8 cellular contexts compared by ENCODE assay signal in genomic region chr11:67400251-67400941, GRCh38. TPM values are rescaled to one million over a fixed set of nuclear protein-coding genes. Genes with fewer than 3 reads are reported as not detected.
A peak's percentile ranks its signal among the peaks of the same experiment; 100 is the strongest.
DNase-seq lines count a peak whose midpoint lies in the region; ATAC-seq and TF ChIP-seq lines count a peak whose summit lies in the region.

No MANE protein-coding gene starts in this region.

- no peaks in the 10 kb centered on the region for H3K9me3 Mint-ChIP-seq in CD14-positive monocyte
- no peaks in the 10 kb centered on the region for H3K9me3 Mint-ChIP-seq in endothelial cell (ENCODE audit: unreplicated experiment)
- no peaks in the 10 kb centered on the region for H3K9me3 Mint-ChIP-seq in neural crest cell

- CTCF ChIA-PET in RWPE1 (lab: Yijun Ruan, JAX): interaction anchor here (0.5 to 1.8 kb wide), 8 partner anchors 8 to 546 kb away, joined by 4 to 13 read pairs (median 6); partner anchors contain the start of genes CABP4, RAD9A and RPS6KB2

- H3K27ac Mint-ChIP-seq in CD14-positive monocyte: peak overlapping the region; percentile 23 to 74 (median 67)
- peak overlapping the region; percentile 64 for H3K27ac Mint-ChIP-seq in endothelial cell (ENCODE audit: unreplicated experiment)
- H3K27ac Mint-ChIP-seq in neural crest cell (ENCODE audit: unreplicated experiment): peak overlapping the region; percentile 43

- H3K4me3 Mint-ChIP-seq in CD14-positive monocyte (peak overlapping the region; percentile 78 to 87), endothelial cell (ENCODE audit: unreplicated experiment) (peak overlapping the region; percentile 90), neural crest cell (peak overlapping the region; percentile 91)

- H3K27me3 Mint-ChIP-seq in CD14-positive monocyte (ENCODE audit: low read depth in 3 of 3) (no peaks in the 10 kb centered on the region), endothelial cell (ENCODE audit: unreplicated experiment) (peaks cover 10% of the 10 kb centered on the region), neural crest cell (ENCODE audit: low read depth) (no peaks in the 10 kb centered on the region)

- peak overlapping the region; percentile 94 for H3K27ac ChIP-seq in RWPE1

- TF ChIP-seq CTCF in CD14-positive monocyte (IDR thresholded peaks at IDR 0.05): no peak
- no peak for TF ChIP-seq CTCF in RWPE1 (conservative IDR thresholded peaks at IDR 0.05; ENCODE audit: low read depth)
- TF ChIP-seq CTCF in endothelial cell (IDR thresholded peaks at IDR 0.05; ENCODE audit: unreplicated experiment): no peak
- no peak for TF ChIP-seq CTCF in neural crest cell (conservative IDR thresholded peaks at IDR 0.05)

- intact Hi-C loops in CD14-positive monocyte (cut with micrococcal nuclease): loop anchor here in 1 of 2 donors (5.0 kb wide), 1 partner anchor 67 kb away; the partner anchor contains the start of gene TMEM134

- POLR2A ChIA-PET in RWPE1 (lab: Yijun Ruan, JAX; ENCODE audit: low non-redundant PET): interaction anchor here (0.6 to 2.4 kb wide), 3 partner anchors 9 to 68 kb away, joined by 3 to 14 read pairs (median 11); partner anchors contain the start of genes RAD9A and TMEM134

- H3K36me3 Mint-ChIP-seq in CD14-positive monocyte: peaks cover 33 to 44% of the 10 kb centered on the region in 2 donors
- peaks cover 12% of the 10 kb centered on the region for H3K36me3 Mint-ChIP-seq in endothelial cell (ENCODE audit: low read depth, unreplicated experiment)
- no peaks in the 10 kb centered on the region for H3K36me3 Mint-ChIP-seq in neural crest cell (ENCODE audit: low read depth)

- peaks cover 66% of the 10 kb centered on the region for H3K4me1 Mint-ChIP-seq in CD14-positive monocyte
- H3K4me1 Mint-ChIP-seq in endothelial cell (ENCODE audit: unreplicated experiment): peaks cover 41% of the 10 kb centered on the region
- peaks cover 20% of the 10 kb centered on the region for H3K4me1 Mint-ChIP-seq in neural crest cell

- no peak for DNase-seq in CD14-positive monocyte (ENCODE audit: low spot score)
- DNase-seq in RWPE1 (ENCODE audit: low spot score): no peak
- no peak for DNase-seq in endothelial cell (ENCODE audit: low spot score)
- DNase-seq in neural crest cell (ENCODE audit: low read depth, low spot score): no peak
- DNase-seq in middle frontal gyrus (ENCODE audit: extremely low spot score, low spot score): no peak
- DNase-seq in NCI-H1048 (lab: John Stamatoyannopoulos, UW): no peak

- ATAC-seq in HG02852 (IDR thresholded peaks at IDR 0.05; ENCODE audit: unreplicated experiment) (no peak), GM18907 (IDR thresholded peaks at IDR 0.05; ENCODE audit: unreplicated experiment) (no peak)

RNA-seq across cellular contexts. Expression of gene PPP1CA, which starts 1.3 kb away (rescaled TPM):
- polyA plus RNA-seq in CD14-positive monocyte: 100 to 1,000 TPM; 461 to 551 TPM
- total RNA-seq in endothelial cell (ENCODE audit: unreplicated experiment) (249 TPM), neural crest cell (222 and 223 TPM in 2 replicates)

RNA-seq across cellular contexts. Expression of gene TBC1D10C, which starts 3.5 kb away (rescaled TPM):
- 10 to 100 TPM; 68.6 to 72.9 TPM for polyA plus RNA-seq in CD14-positive monocyte
- total RNA-seq in endothelial cell (ENCODE audit: unreplicated experiment) (13.2 TPM), neural crest cell (0.66 and 1.8 TPM in 2 replicates)

RNA-seq across cellular contexts. Expression of gene RAD9A, which starts 8.6 kb away (rescaled TPM):
- polyA plus RNA-seq in CD14-positive monocyte: 1 to 10 TPM; 3.7 to 3.8 TPM
- total RNA-seq in endothelial cell (ENCODE audit: unreplicated experiment): 18.4 TPM
- 46.1 and 49.4 TPM in 2 replicates for total RNA-seq in neural crest cell

RNA-seq across cellular contexts. Expression of gene CARNS1, which starts 15.1 kb away (rescaled TPM):
- polyA plus RNA-seq in CD14-positive monocyte: not detected
- not detected for total RNA-seq in endothelial cell (ENCODE audit: unreplicated experiment)
- total RNA-seq in neural crest cell: 0.07 and 0.12 TPM in 2 replicates

RNA-seq across cellular contexts. Expression of gene CLCF1, which starts 27.0 kb away (rescaled TPM):
- polyA plus RNA-seq in CD14-positive monocyte: under 1 TPM; 0.44 to 0.94 TPM
- total RNA-seq in endothelial cell (ENCODE audit: unreplicated experiment): 12.6 TPM
- 0.41 and 0.68 TPM in 2 replicates for total RNA-seq in neural crest cell
